Comparison of ENCODE assay signal across 26 cellular contexts in genomic region chr2:240105982-240106381, GRCh38. TPM values are rescaled to one million over a fixed set of nuclear protein-coding genes. Genes with fewer than 3 reads are reported as not detected.
DNase-seq lines count a peak whose midpoint lies in the region; ATAC-seq, FAIRE-seq and TF ChIP-seq lines count a peak whose summit lies in the region.
"Had no signal": no experiment of that assay in that cellular context is flagged by ENCODE, and none has a peak within 500 bp of the region (broad histone marks: within the 10 kb centered on the region; RNA-seq: fewer than 3 reads in every experiment).

No MANE protein-coding gene starts in this region.

- no TSS peak for BruUV-seq in HepG2 (replicated peaks; lab: Mats Ljungman, UMichigan)

- CTCF ChIA-PET in HepG2 (lab: Yijun Ruan, JAX; ENCODE audit: low intra/inter-chr PET ratio, low total read pairs), result no interaction called here

- H3K4me3 ChIP-seq in HepG2 (replicated peaks in 1 of 3; ENCODE audit: insufficient read depth in 1 of 3, low read depth in 2 of 3, low read length in 3 of 3) (no peak overlapping the region), right lobe of liver (no peak overlapping the region), kidney (ENCODE audit: low read length in 2 of 2) (no peak overlapping the region), upper lobe of right lung (no peak overlapping the region)
- H3K4me3 ChIP-seq: A549; BLaER1 treated with 17β-estradiol and CSF1 and Interleukin-3, amounts not matched to agents 10 nM and 100 nM; GM12878; GM23248 had no signal

- no peak for TF ChIP-seq EP300 in HepG2 (IDR thresholded peaks at IDR 0.05; ENCODE audit: low read depth in 2 of 2, low read length in 2 of 2)
- no peak for TF ChIP-seq EP300 in HepG2 (CRISPR knock-in tag; IDR thresholded peaks at IDR 0.05; ENCODE audit: borderline replicate concordance)

- 0% methylated on average over 1 of the region's 11 CpGs for WGBS in HepG2 (ENCODE audit: low lambda C conversion rate)
- 0% methylated on average over 1 of the region's 11 CpGs for WGBS in right lobe of liver (ENCODE audit: insufficient coverage, low coverage, low lambda C conversion rate, missing lambda C conversion rate)

- H3K27ac ChIP-seq in HepG2 (ENCODE audit: extremely low read length, insufficient read depth, low read length) (no peak overlapping the region), right lobe of liver (no peak overlapping the region), kidney (ENCODE audit: low read depth in 2 of 2, low read length in 2 of 2) (no peak overlapping the region), upper lobe of right lung (no peak overlapping the region)
- H3K27ac ChIP-seq: A549; BLaER1 treated with 17β-estradiol and CSF1 and Interleukin-3, amounts not matched to agents 10 nM and 100 nM; GM23248 had no signal

- no peak for FAIRE-seq in HepG2 (lab: Jason Lieb, UNC)
- FAIRE-seq in kidney (lab: Jason Lieb, UNC), result no peak
- FAIRE-seq: A549, D721Med, GM12878, GM19239, H1 had no signal

- TF ChIP-seq RAD21 in HepG2 (CRISPR knock-in tag; IDR thresholded peaks at IDR 0.05), result no peak

- no peaks in the 10 kb centered on the region for H3K9me3 ChIP-seq in HepG2 (ENCODE audit: low read length)
- H3K9me3 ChIP-seq in right lobe of liver, result no peaks in the 10 kb centered on the region
- H3K9me3 ChIP-seq in kidney (ENCODE audit: control insufficient read depth in 1 of 2, low read length in 2 of 2), result no peaks in the 10 kb centered on the region
- no peaks in the 10 kb centered on the region for H3K9me3 ChIP-seq in upper lobe of right lung
- H3K9me3 ChIP-seq: A549, BE2C had no signal

- no peaks in the 10 kb centered on the region for H3K36me3 ChIP-seq in HepG2 (replicated peaks in 1 of 2; ENCODE audit: control insufficient read depth in 1 of 2, insufficient read depth in 2 of 2, low read length in 2 of 2)
- H3K36me3 ChIP-seq in right lobe of liver, result no peaks in the 10 kb centered on the region
- no peaks in the 10 kb centered on the region for H3K36me3 ChIP-seq in kidney (ENCODE audit: control insufficient read depth in 1 of 2, insufficient read depth in 2 of 2, low read length in 2 of 2)
- no peaks in the 10 kb centered on the region for H3K36me3 ChIP-seq in upper lobe of right lung
- H3K36me3 ChIP-seq: BE2C; BLaER1 treated with 17β-estradiol and CSF1 and Interleukin-3, amounts not matched to agents 10 nM and 100 nM had no signal

- no peak overlapping the region for H3K4me2 ChIP-seq in HepG2 (ENCODE audit: low read depth, low read length)
- H3K4me2 ChIP-seq: A549; BLaER1 treated with 17β-estradiol and CSF1 and Interleukin-3, amounts not matched to agents 10 nM and 100 nM had no signal

- POLR2A ChIA-PET in HepG2 (lab: Yijun Ruan, JAX), result no interaction called here

- no peaks in the 10 kb centered on the region for H4K20me1 ChIP-seq in HepG2 (ENCODE audit: insufficient read depth, low read length)

- H3K27me3 ChIP-seq in HepG2 (ENCODE audit: control insufficient read depth in 1 of 2, insufficient read depth in 2 of 2, low read length in 2 of 2) (peaks cover 5 to 46% of the 10 kb centered on the region in 2 experiments; a peak in 4 of 5 replicates), right lobe of liver (no peaks in the 10 kb centered on the region), upper lobe of right lung (peaks cover 7% of the 10 kb centered on the region)
- H3K27me3 ChIP-seq: BLaER1 treated with 17β-estradiol and CSF1 and Interleukin-3, amounts not matched to agents 10 nM and 100 nM had no signal

- DNase-seq in HepG2 (ENCODE audit: low spot score) (no peak), right lobe of liver (no peak), kidney (peak; percentile 32), upper lobe of right lung (peak; percentile 48), superior temporal gyrus (ENCODE audit: extremely low spot score) (no peak)
- DNase-seq in activated CD4-positive, alpha-beta T cell treated with anti-CD3 and anti-CD28 coated beads for 1 hour, result no peak
- DNase-seq: 8988T; ACHN; AML-193; BE2C; CD4-positive, alpha-beta T cell; CD8-positive, alpha-beta memory T cell; DMS 273 treated with DMSO at 0.1 percent for 48 hours; DMS79; EL; GDM1; GM23248; H7; HCEC 1CT had no signal

- no peaks in the 10 kb centered on the region for H3K79me2 ChIP-seq in HepG2 (ENCODE audit: insufficient read depth, low read length)

- in situ Hi-C loops in HepG2 (cut with HindIII; ENCODE audit: extremely low pct_ligation_motif_present, low pct_unique_long_range_greater_than_20kb), result no loop called here

- H2AFZ ChIP-seq in HepG2 (ENCODE audit: low read length), result no peak overlapping the region
- H2AFZ ChIP-seq: GM23248 had no signal

- ATAC-seq in HepG2 (no peak), right lobe of liver (no peak), upper lobe of right lung (no peak)
- ATAC-seq: GM12878 had no signal

- intact Hi-C loops in HepG2 (cut with micrococcal nuclease; ENCODE audit: unreplicated experiment) (no loop called here), right lobe of liver (cut with DNase I) (no loop called here), kidney (cut with DNase I) (no loop called here), upper lobe of right lung (cut with DNase I) (no loop called here)

- TF ChIP-seq POLR2A in HepG2 (IDR thresholded peaks at IDR 0.05; ENCODE audit: insufficient read depth in 1 of 2, low read depth in 2 of 2, low read length in 2 of 2) (no peak), right lobe of liver (IDR thresholded peaks at IDR 0.05) (no peak)

- H3K9ac ChIP-seq in HepG2 (ENCODE audit: insufficient read depth, low read depth, low read length) (no peak overlapping the region), kidney (ENCODE audit: low read length in 2 of 2) (no peak overlapping the region)
- H3K9ac ChIP-seq: BLaER1 treated with 17β-estradiol and CSF1 and Interleukin-3, amounts not matched to agents 10 nM and 100 nM; GM23248 had no signal

- TF ChIP-seq CTCF in HepG2 (CRISPR knock-in tag; IDR thresholded peaks at IDR 0.05) (no peak), right lobe of liver (IDR thresholded peaks at IDR 0.05) (no peak), kidney (IDR thresholded peaks at IDR 0.05; ENCODE audit: borderline replicate concordance, extremely low read depth, insufficient read depth) (no peak), upper lobe of right lung (IDR thresholded peaks at IDR 0.05) (no peak)

- H3K4me1 ChIP-seq in HepG2 (ENCODE audit: insufficient read depth, low read length) (no peaks in the 10 kb centered on the region), right lobe of liver (no peaks in the 10 kb centered on the region), kidney (ENCODE audit: control insufficient read depth in 1 of 2, insufficient read depth in 1 of 2, low read depth in 1 of 2, low read length in 2 of 2) (no peaks in the 10 kb centered on the region), upper lobe of right lung (no peaks in the 10 kb centered on the region)
- H3K4me1 ChIP-seq: A549, BE2C had no signal

RNA-seq across cellular contexts. Expression of gene COPS9, which starts 30.1 kb away (rescaled TPM):
- total RNA-seq in HepG2 (2016; rRNA removed; fragmentation: Illumina TruSeq; extraction: Trizol), result 180 and 208 TPM in 2 replicates
- total RNA-seq in HepG2 (2016; cell fraction: cytosol; rRNA removed; fragmentation: Illumina TruSeq; extraction: Trizol; ENCODE audit: low read depth), result 188 and 216 TPM in 2 replicates
- total RNA-seq in HepG2 (2016; cell fraction: insoluble cytoplasmic fraction; rRNA removed; fragmentation: Illumina TruSeq; extraction: Trizol), result 189 and 214 TPM in 2 replicates
- 299 and 318 TPM in 2 replicates for total RNA-seq in HepG2 (2016; cell fraction: membrane; rRNA removed; fragmentation: Illumina TruSeq; extraction: Trizol)
- total RNA-seq in HepG2 (2016; cell fraction: nucleus; rRNA removed; fragmentation: Illumina TruSeq; extraction: Trizol), result 64.4 and 66.4 TPM in 2 replicates
- 201 and 247 TPM in 2 replicates for polyA plus RNA-seq in HepG2 (2011; rRNA removed)
- polyA plus RNA-seq in HepG2 (2011; cell fraction: cytosol; rRNA removed), result 164 and 244 TPM in 2 replicates
- polyA plus RNA-seq in HepG2 (2011; cell fraction: nucleus; rRNA removed), result 49.8 and 53.2 TPM in 2 replicates
- 152 and 161 TPM in 2 replicates for polyA plus RNA-seq in HepG2 (2012)
- 255 and 315 TPM in 2 replicates for polyA plus RNA-seq in HepG2 (2016; cell fraction: cytosol; fragmentation: Illumina TruSeq; extraction: Trizol; ENCODE audit: low read depth)
- 244 and 258 TPM in 2 replicates for polyA plus RNA-seq in HepG2 (2016; cell fraction: insoluble cytoplasmic fraction; fragmentation: Illumina TruSeq; extraction: Trizol; ENCODE audit: low read depth)
- polyA plus RNA-seq in HepG2 (2016; cell fraction: membrane; fragmentation: Illumina TruSeq; extraction: Trizol; ENCODE audit: low read depth), result 282 and 350 TPM in 2 replicates
- polyA plus RNA-seq in HepG2 (2016; cell fraction: nucleus; fragmentation: Illumina TruSeq; extraction: Trizol; ENCODE audit: insufficient read depth, low read depth), result 132 TPM in 2 replicates
- polyA minus RNA-seq in HepG2 (2011; rRNA and poly(A)+ RNA removed; ENCODE audit: low replicate concordance), result 8.8 and 17.6 TPM in 2 replicates
- 12.1 and 20.3 TPM in 2 replicates for polyA minus RNA-seq in HepG2 (2011; cell fraction: cytosol; rRNA and poly(A)+ RNA removed)
- polyA minus RNA-seq in HepG2 (2011; cell fraction: nucleus; rRNA and poly(A)+ RNA removed), result 16.9 and 20.1 TPM in 2 replicates
- 10 to 100 TPM; 33.1 to 66.1 (median 45.8) TPM for total RNA-seq in right lobe of liver
- 119 TPM for total RNA-seq in kidney
- polyA plus RNA-seq in kidney (ENCODE audit: insufficient read depth, low read depth, low replicate concordance), result 310 TPM
- 98.1 TPM for total RNA-seq in upper lobe of right lung

RNA-seq across cellular contexts. Expression of gene OTOS, which starts 34.5 kb away (rescaled TPM):
- total RNA-seq in HepG2 (2016; rRNA removed; fragmentation: Illumina TruSeq; extraction: Trizol) (not detected in 2 replicates), right lobe of liver (not detected), kidney (4.6 TPM), upper lobe of right lung (not detected)
- total RNA-seq in HepG2 (2016; cell fraction: cytosol; rRNA removed; fragmentation: Illumina TruSeq; extraction: Trizol; ENCODE audit: low read depth), result not detected in 2 replicates
- total RNA-seq in HepG2 (2016; cell fraction: insoluble cytoplasmic fraction; rRNA removed; fragmentation: Illumina TruSeq; extraction: Trizol), result not detected in 2 replicates
- not detected in 2 replicates for total RNA-seq in HepG2 (2016; cell fraction: membrane; rRNA removed; fragmentation: Illumina TruSeq; extraction: Trizol)
- not detected in 2 replicates for total RNA-seq in HepG2 (2016; cell fraction: nucleus; rRNA removed; fragmentation: Illumina TruSeq; extraction: Trizol)
- polyA plus RNA-seq in HepG2 (2011; rRNA removed) (not detected in 2 replicates), kidney (ENCODE audit: insufficient read depth, low read depth, low replicate concordance) (1.5 TPM)
- polyA plus RNA-seq in HepG2 (2011; cell fraction: cytosol; rRNA removed), result not detected in 2 replicates
- not detected in 2 replicates for polyA plus RNA-seq in HepG2 (2011; cell fraction: nucleus; rRNA removed)
- polyA plus RNA-seq in HepG2 (2012), result not detected in 2 replicates
- polyA plus RNA-seq in HepG2 (2016; cell fraction: cytosol; fragmentation: Illumina TruSeq; extraction: Trizol; ENCODE audit: low read depth), result not detected in 2 replicates
- not detected in 2 replicates for polyA plus RNA-seq in HepG2 (2016; cell fraction: insoluble cytoplasmic fraction; fragmentation: Illumina TruSeq; extraction: Trizol; ENCODE audit: low read depth)
- polyA plus RNA-seq in HepG2 (2016; cell fraction: membrane; fragmentation: Illumina TruSeq; extraction: Trizol; ENCODE audit: low read depth), result not detected in 2 replicates
- polyA plus RNA-seq in HepG2 (2016; cell fraction: nucleus; fragmentation: Illumina TruSeq; extraction: Trizol; ENCODE audit: insufficient read depth, low read depth), result not detected in 2 replicates
- polyA minus RNA-seq in HepG2 (2011; rRNA and poly(A)+ RNA removed; ENCODE audit: low replicate concordance), result not detected in 2 replicates
- polyA minus RNA-seq in HepG2 (2011; cell fraction: cytosol; rRNA and poly(A)+ RNA removed), result not detected in 2 replicates
- not detected in 2 replicates for polyA minus RNA-seq in HepG2 (2011; cell fraction: nucleus; rRNA and poly(A)+ RNA removed)
- total RNA-seq: CD4-positive, alpha-beta T cell; CD8-positive, alpha-beta memory T cell; GM12878; GM23248; H1; H7 had no signal
- polyA plus RNA-seq: A549; CD14-positive monocyte; CD8-positive, alpha-beta memory T cell; GM12878; GM23248 had no signal

RNA-seq across cellular contexts. Expression of gene OR6B3, which starts 52.7 kb away (rescaled TPM):
- total RNA-seq in HepG2 (2016; rRNA removed; fragmentation: Illumina TruSeq; extraction: Trizol), result not detected in 2 replicates
- total RNA-seq in HepG2 (2016; cell fraction: cytosol; rRNA removed; fragmentation: Illumina TruSeq; extraction: Trizol; ENCODE audit: low read depth), result not detected in 2 replicates
- total RNA-seq in HepG2 (2016; cell fraction: insoluble cytoplasmic fraction; rRNA removed; fragmentation: Illumina TruSeq; extraction: Trizol), result not detected in 2 replicates
- not detected in 2 replicates for total RNA-seq in HepG2 (2016; cell fraction: membrane; rRNA removed; fragmentation: Illumina TruSeq; extraction: Trizol)
- total RNA-seq in HepG2 (2016; cell fraction: nucleus; rRNA removed; fragmentation: Illumina TruSeq; extraction: Trizol), result not detected in 2 replicates
- not detected in 2 replicates for polyA plus RNA-seq in HepG2 (2011; rRNA removed)
- not detected in 2 replicates for polyA plus RNA-seq in HepG2 (2011; cell fraction: cytosol; rRNA removed)
- polyA plus RNA-seq in HepG2 (2011; cell fraction: nucleus; rRNA removed), result not detected in 2 replicates
- not detected in 2 replicates for polyA plus RNA-seq in HepG2 (2012)
- not detected in 2 replicates for polyA plus RNA-seq in HepG2 (2016; cell fraction: cytosol; fragmentation: Illumina TruSeq; extraction: Trizol; ENCODE audit: low read depth)
- not detected in 2 replicates for polyA plus RNA-seq in HepG2 (2016; cell fraction: insoluble cytoplasmic fraction; fragmentation: Illumina TruSeq; extraction: Trizol; ENCODE audit: low read depth)
- polyA plus RNA-seq in HepG2 (2016; cell fraction: membrane; fragmentation: Illumina TruSeq; extraction: Trizol; ENCODE audit: low read depth), result not detected in 2 replicates
- polyA plus RNA-seq in HepG2 (2016; cell fraction: nucleus; fragmentation: Illumina TruSeq; extraction: Trizol; ENCODE audit: insufficient read depth, low read depth), result not detected in 2 replicates
- polyA minus RNA-seq in HepG2 (2011; rRNA and poly(A)+ RNA removed; ENCODE audit: low replicate concordance), result not detected in 2 replicates
- not detected in 2 replicates for polyA minus RNA-seq in HepG2 (2011; cell fraction: cytosol; rRNA and poly(A)+ RNA removed)
- polyA minus RNA-seq in HepG2 (2011; cell fraction: nucleus; rRNA and poly(A)+ RNA removed), result not detected in 2 replicates
- total RNA-seq in right lobe of liver, result not detected
- not detected for total RNA-seq in kidney
- polyA plus RNA-seq in kidney (ENCODE audit: insufficient read depth, low read depth, low replicate concordance), result not detected
- total RNA-seq in upper lobe of right lung, result not detected
- total RNA-seq: CD4-positive, alpha-beta T cell; CD8-positive, alpha-beta memory T cell; GM12878; GM23248; H1; H7 had no signal
- polyA plus RNA-seq: A549; CD14-positive monocyte; CD8-positive, alpha-beta memory T cell; GM12878; GM23248; H1 had no signal

Comparison
In these comparisons a context has a peak if more than half of its experiments do, and no peak if none do; other contexts are left out.
1. DNase-seq: peak in kidney (single experiment) and upper lobe of right lung (single experiment); none in HepG2 (single experiment), right lobe of liver (0 of 3), superior temporal gyrus (single experiment) and activated CD4-positive, alpha-beta T cell treated with anti-CD3 and anti-CD28 coated beads for 1 hour (single experiment).